Comparison of ENCODE assay signal across 8 cellular contexts in the genomic region with DNA sequence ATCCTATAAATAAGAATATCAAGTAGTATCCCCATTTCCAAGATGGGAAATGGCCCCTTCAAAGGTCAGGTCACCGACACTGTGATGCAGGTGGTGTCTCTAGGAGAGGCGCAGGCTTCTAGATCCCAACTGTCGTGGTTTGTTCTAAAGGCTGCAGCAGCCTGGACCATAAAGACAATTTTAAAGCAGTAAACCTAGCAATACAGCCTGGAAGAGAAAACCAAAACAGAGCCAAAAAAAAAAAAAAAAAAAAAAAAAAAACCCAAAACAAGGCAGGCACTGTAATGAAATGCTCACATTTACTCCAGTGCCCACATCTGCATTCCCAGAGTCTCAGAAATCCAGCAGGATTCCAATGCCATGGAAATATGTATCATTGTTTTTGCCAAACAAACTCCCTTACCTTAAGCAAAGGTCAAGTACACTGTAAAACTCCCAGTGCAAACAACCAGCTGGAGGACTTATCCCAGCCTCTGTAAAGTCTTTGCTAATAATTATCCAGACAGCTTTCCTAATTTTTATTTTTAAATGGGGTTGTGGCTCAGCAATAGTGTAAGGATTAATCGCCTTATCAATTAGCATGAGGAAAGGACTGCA.
DNase-seq lines count a peak whose midpoint lies in the region; ATAC-seq lines count a peak whose summit lies in the region.

No MANE protein-coding gene starts in this region.

- H3K36me3 Mint-ChIP-seq in activated T-helper 1 cell treated with anti-CD3 and anti-CD28 coated beads, Interleukin-12 subunit alpha, Interleukin-12 subunit beta, Interleukin-2, Interleukin-4 antibody, amounts not matched to agents 30 ng/mL and 10 ng/mL and 1 ng/mL, durations not matched to agents 14 hours and 24 hours and 36 hours (ENCODE audit: low read depth): no peaks in the 10 kb centered on the region

- no peak for ATAC-seq in HG03095 (IDR thresholded peaks at IDR 0.05; ENCODE audit: unreplicated experiment)
- ATAC-seq in HG02763 (IDR thresholded peaks at IDR 0.05; ENCODE audit: unreplicated experiment): no peak

- peak overlapping the region; percentile 27 for H3K4me3 Mint-ChIP-seq in activated T-helper 1 cell treated with anti-CD3 and anti-CD28 coated beads, Interleukin-12 subunit alpha, Interleukin-12 subunit beta, Interleukin-2, Interleukin-4 antibody, amounts not matched to agents 30 ng/mL and 10 ng/mL and 1 ng/mL, durations not matched to agents 14 hours and 24 hours and 36 hours

- H3K27me3 Mint-ChIP-seq in activated T-helper 1 cell treated with anti-CD3 and anti-CD28 coated beads, Interleukin-12 subunit alpha, Interleukin-12 subunit beta, Interleukin-2, Interleukin-4 antibody, amounts not matched to agents 30 ng/mL and 10 ng/mL and 1 ng/mL, durations not matched to agents 14 hours and 24 hours and 36 hours (ENCODE audit: insufficient read depth): peaks cover 21% of the 10 kb centered on the region

- no peak overlapping the region for H3K27ac Mint-ChIP-seq in activated T-helper 1 cell treated with anti-CD3 and anti-CD28 coated beads, Interleukin-12 subunit alpha, Interleukin-12 subunit beta, Interleukin-2, Interleukin-4 antibody, amounts not matched to agents 30 ng/mL and 10 ng/mL and 1 ng/mL, durations not matched to agents 14 hours and 24 hours and 36 hours

- H3K9me3 Mint-ChIP-seq in activated T-helper 1 cell treated with anti-CD3 and anti-CD28 coated beads, Interleukin-12 subunit alpha, Interleukin-12 subunit beta, Interleukin-2, Interleukin-4 antibody, amounts not matched to agents 30 ng/mL and 10 ng/mL and 1 ng/mL, durations not matched to agents 14 hours and 24 hours and 36 hours: no peaks in the 10 kb centered on the region

- peaks cover 4% of the 10 kb centered on the region for H3K4me1 Mint-ChIP-seq in activated T-helper 1 cell treated with anti-CD3 and anti-CD28 coated beads, Interleukin-12 subunit alpha, Interleukin-12 subunit beta, Interleukin-2, Interleukin-4 antibody, amounts not matched to agents 30 ng/mL and 10 ng/mL and 1 ng/mL, durations not matched to agents 14 hours and 24 hours and 36 hours (ENCODE audit: low read depth)

- peak overlapping the region; percentile 98 for H3K27ac ChIP-seq in substantia nigra (ENCODE audit: low read depth, low read length, poor library complexity, severe bottlenecking)

- DNase-seq in NCI-H510A treated with DMSO at 0.1 percent for 48 hours (lab: John Stamatoyannopoulos, UW) (peak; percentile 21), NCI-H510A (lab: John Stamatoyannopoulos, UW) (no peak), left kidney (ENCODE audit: low read depth, low spot score) (peak; percentile 22), substantia nigra (lab: John Stamatoyannopoulos, UW) (no peak), NCI-H446 treated with DMSO at 0.1 percent for 48 hours (lab: John Stamatoyannopoulos, UW) (no peak)
- DNase-seq in activated T-helper 1 cell treated with anti-CD3 and anti-CD28 coated beads, Interleukin-12 subunit alpha, Interleukin-12 subunit beta, Interleukin-2, Interleukin-4 antibody, amounts not matched to agents 30 ng/mL and 10 ng/mL and 1 ng/mL, durations not matched to agents 14 hours and 24 hours and 36 hours (ENCODE audit: low spot score): no peak

- intact Hi-C loops in activated T-helper 1 cell treated with anti-CD3 and anti-CD28 coated beads, Interleukin-12 subunit alpha, Interleukin-12 subunit beta, Interleukin-2, Interleukin-4 antibody, amounts not matched to agents 30 ng/mL and 10 ng/mL and 1 ng/mL, durations not matched to agents 14 hours and 24 hours and 36 hours (cut with micrococcal nuclease): no loop called here

Comparison
In these comparisons a context has a peak if more than half of its experiments do, and no peak if none do; other contexts are left out.
1. DNase-seq: peak in NCI-H510A treated with DMSO at 0.1 percent for 48 hours (single experiment) and left kidney (single experiment); none in NCI-H510A (single experiment), activated T-helper 1 cell treated with anti-CD3 and anti-CD28 coated beads, Interleukin-12 subunit alpha, Interleukin-12 subunit beta, Interleukin-2, Interleukin-4 antibody, amounts not matched to agents 30 ng/mL and 10 ng/mL and 1 ng/mL, durations not matched to agents 14 hours and 24 hours and 36 hours (single experiment), substantia nigra (0 of 49) and NCI-H446 treated with DMSO at 0.1 percent for 48 hours (single experiment).